In the genomic region with DNA sequence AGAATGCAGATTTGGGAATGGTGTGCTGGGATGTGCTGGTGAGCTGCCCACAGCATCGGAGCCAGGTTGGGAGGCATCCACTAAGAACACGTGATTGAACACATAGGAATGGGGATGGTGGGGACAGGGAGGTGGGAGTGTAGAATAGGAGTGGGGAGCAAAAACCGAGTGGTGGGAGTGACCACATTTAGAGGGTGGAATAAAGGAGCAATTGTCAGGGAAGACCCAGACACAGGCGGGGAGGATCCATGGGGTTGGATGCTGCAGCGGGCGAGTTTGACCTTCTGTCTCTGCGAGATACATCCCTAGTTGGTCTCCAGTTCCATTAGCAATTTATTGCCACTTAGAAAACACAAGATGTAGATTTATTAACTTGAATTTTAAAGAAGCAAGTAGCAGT, we compare ENCODE assay signal across 18 cellular contexts. TPM values are rescaled to one million over a fixed set of nuclear protein-coding genes. Genes with fewer than 3 reads are reported as not detected.
DNase-seq lines count a peak whose midpoint lies in the region; ATAC-seq lines count a peak whose summit lies in the region.
"Had no signal": no experiment of that assay in that cellular context is flagged by ENCODE, and none has a peak within 500 bp of the region (broad histone marks: within the 10 kb centered on the region; RNA-seq: fewer than 3 reads in every experiment).

No MANE protein-coding gene starts in this region.

- no peaks in the 10 kb centered on the region for H3K9me3 Mint-ChIP-seq in activated T-cell treated with anti-CD3 and anti-CD28 coated beads, Interleukin-2, amount 50 U/mL, for 24 hours
- no peaks in the 10 kb centered on the region for H3K9me3 Mint-ChIP-seq in T-cell
- no peaks in the 10 kb centered on the region for H3K9me3 Mint-ChIP-seq in stimulated activated effector memory CD8-positive, alpha-beta T cell treated with anti-CD3 and anti-CD28 coated beads, Interleukin-12 subunit alpha, Interleukin-12 subunit beta, amount 100 ng/mL, for 72 hours
- H3K9me3 Mint-ChIP-seq: mesothelial cell of epicardium had no signal

- H3K27ac Mint-ChIP-seq in activated T-cell treated with anti-CD3 and anti-CD28 coated beads, Interleukin-2, amount 50 U/mL, for 24 hours: peak overlapping the region; percentile 86
- H3K27ac Mint-ChIP-seq in T-cell: peak overlapping the region; percentile 23 to 93
- H3K27ac Mint-ChIP-seq in stimulated activated effector memory CD8-positive, alpha-beta T cell treated with anti-CD3 and anti-CD28 coated beads, Interleukin-12 subunit alpha, Interleukin-12 subunit beta, amount 100 ng/mL, for 72 hours: peak overlapping the region; percentile 81
- H3K27ac Mint-ChIP-seq: mesothelial cell of epicardium had no signal

- ATAC-seq in T-cell (replicated peaks in 1 of 4): no peak
- ATAC-seq in stimulated activated effector memory CD8-positive, alpha-beta T cell treated with anti-CD3 and anti-CD28 coated beads, Interleukin-12 subunit alpha, Interleukin-12 subunit beta, amount 100 ng/mL, for 72 hours: no peak
- ATAC-seq: HCT116, heart right ventricle, pancreas had no signal

- H3K27ac ChIP-seq in cingulate gyrus (ENCODE audit: low read depth, low read length): peak overlapping the region; percentile 58
- H3K27ac ChIP-seq: pancreas, WERI-Rb-1 had no signal

- no peak for DNase-seq in activated T-cell treated with anti-CD3 and anti-CD28 coated beads, Interleukin-2, amount 50 U/mL, for 24 hours
- DNase-seq in activated T-cell treated with anti-CD3 and anti-CD28 coated beads for 4 hours: no peak
- DNase-seq in T-cell: no peak
- DNase-seq in stimulated activated effector memory CD8-positive, alpha-beta T cell treated with anti-CD3 and anti-CD28 coated beads, Interleukin-12 subunit alpha, Interleukin-12 subunit beta, amount 100 ng/mL, for 72 hours (ENCODE audit: low spot score in 2 of 2): no peak
- no peak for DNase-seq in GF-D8 (lab: John Stamatoyannopoulos, UW)
- no peak for DNase-seq in occipital lobe (lab: John Stamatoyannopoulos, UW)
- DNase-seq in 8988T: no peak
- DNase-seq: heart right ventricle, kidney, MV-4-11, NCI-H526 treated with DMSO at 0.1 percent for 48 hours, pancreas, WERI-Rb-1 had no signal

- POLR2A ChIA-PET in T-cell (lab: Charles Lee): no interaction called here

- H3K27me3 Mint-ChIP-seq in activated T-cell treated with anti-CD3 and anti-CD28 coated beads, Interleukin-2, amount 50 U/mL, for 24 hours: no peaks in the 10 kb centered on the region
- no peaks in the 10 kb centered on the region for H3K27me3 Mint-ChIP-seq in T-cell

- H3K4me3 Mint-ChIP-seq in activated T-cell treated with anti-CD3 and anti-CD28 coated beads, Interleukin-2, amount 50 U/mL, for 24 hours: peak overlapping the region; percentile 10
- peak overlapping the region in 2 of 3 donors; percentile 32 to 86 for H3K4me3 Mint-ChIP-seq in T-cell
- H3K4me3 Mint-ChIP-seq in stimulated activated effector memory CD8-positive, alpha-beta T cell treated with anti-CD3 and anti-CD28 coated beads, Interleukin-12 subunit alpha, Interleukin-12 subunit beta, amount 100 ng/mL, for 72 hours: no peak overlapping the region
- H3K4me3 Mint-ChIP-seq: mesothelial cell of epicardium had no signal

- CTCF ChIA-PET in T-cell (lab: Charles Lee): no interaction called here

- peaks cover 90% of the 10 kb centered on the region for H3K36me3 Mint-ChIP-seq in activated T-cell treated with anti-CD3 and anti-CD28 coated beads, Interleukin-2, amount 50 U/mL, for 24 hours (ENCODE audit: low read depth)
- H3K36me3 Mint-ChIP-seq in T-cell: peaks cover 13% of the 10 kb centered on the region
- peaks cover 66% of the 10 kb centered on the region for H3K36me3 Mint-ChIP-seq in stimulated activated effector memory CD8-positive, alpha-beta T cell treated with anti-CD3 and anti-CD28 coated beads, Interleukin-12 subunit alpha, Interleukin-12 subunit beta, amount 100 ng/mL, for 72 hours

- peaks cover 60% of the 10 kb centered on the region for H3K4me1 Mint-ChIP-seq in activated T-cell treated with anti-CD3 and anti-CD28 coated beads, Interleukin-2, amount 50 U/mL, for 24 hours (ENCODE audit: low read depth)
- peaks cover 47 to 72% (median 57%) of the 10 kb centered on the region in 3 donors for H3K4me1 Mint-ChIP-seq in T-cell
- peaks cover 57% of the 10 kb centered on the region for H3K4me1 Mint-ChIP-seq in stimulated activated effector memory CD8-positive, alpha-beta T cell treated with anti-CD3 and anti-CD28 coated beads, Interleukin-12 subunit alpha, Interleukin-12 subunit beta, amount 100 ng/mL, for 72 hours

RNA-seq across cellular contexts. Expression of a gene that starts 4.7 kb away (rescaled TPM):
- total RNA-seq in T-cell (10 to 100 TPM; 21.7 to 35.6 (median 35.0) TPM), occipital lobe (50.5 TPM)

RNA-seq across cellular contexts. Expression of a gene that starts 30.4 kb away (rescaled TPM):
- total RNA-seq in T-cell (10 to 100 TPM; 17.8 to 27.0 (median 24.8) TPM), occipital lobe (66.6 TPM)

RNA-seq across cellular contexts. Expression of a gene that starts 30.5 kb away (rescaled TPM):
- total RNA-seq in T-cell (not detected), occipital lobe (3.1 TPM)
- total RNA-seq: dermis microvascular lymphatic vessel endothelial cell, G401 had no signal
